ENCODE assay signal across 21 cellular contexts in genomic region chr18:70453058-70453775, GRCh38.
A peak's percentile ranks its signal among the peaks of the same experiment; 100 is the strongest.
DNase-seq lines count a peak whose midpoint lies in the region; ATAC-seq and TF ChIP-seq lines count a peak whose summit lies in the region.
"Had no signal": no experiment of that assay in that cellular context is flagged by ENCODE, and none has a peak within 500 bp of the region (broad histone marks: within the 10 kb centered on the region; RNA-seq: fewer than 3 reads in every experiment).

No MANE protein-coding gene starts in this region.

- peak; percentile 50 for DNase-seq in GM23248
- peak; percentile 11 for DNase-seq in NOMO-1 treated with dmso at 0.1 percent for 144 hours (lab: John Stamatoyannopoulos, UW; ENCODE audit: unreplicated experiment)
- DNase-seq in choroid plexus epithelial cell (ENCODE audit: low read depth) = peak; percentile 33
- peak; percentile 40 for DNase-seq in pons (ENCODE audit: low spot score)
- DNase-seq in stimulated activated CD4-positive, alpha-beta T cell treated with anti-CD3 and anti-CD28 coated beads, Interleukin-12 subunit alpha, Interleukin-12 subunit beta, amount 100 ng/mL, for 4 hours = no peak
- no peak for DNase-seq in heart left ventricle
- DNase-seq in activated naive CD4-positive, alpha-beta T cell treated with anti-CD3 and anti-CD28 coated beads, Interleukin-2, amount 50 U/mL, for 16 hours = no peak
- DNase-seq: activated CD4-positive, CD25-positive, alpha-beta regulatory T cell treated with anti-CD3 and anti-CD28 coated beads, Interleukin-2, amount 50 U/mL, for 72 hours; activated T-cell treated with anti-CD3 and anti-CD28 coated beads, Interleukin-2, amount 50 U/mL, for 72 hours; Caco-2; NCI-H1694; NCI-H226; T1000 had no signal

- no peak overlapping the region for H3K9ac ChIP-seq in GM23248

- H3K4me1 ChIP-seq in GM23248 (ENCODE audit: insufficient read depth) (no peaks in the 10 kb centered on the region), heart left ventricle (peaks cover 0 to 4% (median 0%) of the 10 kb centered on the region in 12 donors)
- H3K4me1 ChIP-seq: Caco-2 had no signal

- TF ChIP-seq CTCF in choroid plexus epithelial cell (conservative IDR thresholded peaks at IDR 0.05; ENCODE audit: low read depth, low read length) (no peak), heart left ventricle (IDR thresholded peaks at IDR 0.05) (no peak)

- no peaks in the 10 kb centered on the region for H3K9me2 ChIP-seq in GM23248 (ENCODE audit: insufficient read depth)

- H3K4me2 ChIP-seq in GM23248 (ENCODE audit: unreplicated experiment) = no peak overlapping the region

- H2AFZ ChIP-seq in GM23248 = peak overlapping the region; percentile 47; the same call in 1 of the 2 replicates
- H2AFZ ChIP-seq: GM23338 had no signal

- H3K27me3 ChIP-seq in GM23248 (replicated peaks; ENCODE audit: insufficient read depth) = no peaks in the 10 kb centered on the region
- peaks cover 0 to 6% (median 0%) of the 10 kb centered on the region in 9 donors for H3K27me3 ChIP-seq in heart left ventricle
- H3K27me3 ChIP-seq: neutrophil had no signal

- H4K20me1 ChIP-seq in GM23248 (ENCODE audit: insufficient read depth) = no peaks in the 10 kb centered on the region

- no peak overlapping the region for H3K4me3 ChIP-seq in GM23248
- no peak overlapping the region for H3K4me3 ChIP-seq in choroid plexus epithelial cell (ENCODE audit: low read depth, low read length)
- H3K4me3 ChIP-seq in heart left ventricle = no peak overlapping the region
- H3K4me3 ChIP-seq: dorsolateral prefrontal cortex, gastroesophageal sphincter, GM23338, thoracic aorta had no signal

- H3F3A ChIP-seq in GM23248 (ENCODE audit: insufficient read depth) = no peaks in the 10 kb centered on the region

- no peaks in the 10 kb centered on the region for H3K79me2 ChIP-seq in GM23248 (ENCODE audit: insufficient read depth)

- intact Hi-C loops in heart left ventricle (cut with DNase I) = loop anchor here in 4 of 10 donors (5.0 kb wide), 2 partner anchors 256 to 281 kb away; no protein-coding TSS in a partner anchor

- H3K9me3 ChIP-seq in GM23248 (ENCODE audit: low read depth) (no peaks in the 10 kb centered on the region), heart left ventricle (no peaks in the 10 kb centered on the region)
- H3K9me3 ChIP-seq: Caco-2, gastroesophageal sphincter, neutrophil, thoracic aorta had no signal

- in situ Hi-C loops in GM23248 (cut with MboI) = no loop called here

- no peak for TF ChIP-seq POLR2A in heart left ventricle (IDR thresholded peaks at IDR 0.05)

- WGBS in GM23248 (ENCODE audit: low coverage in 1 of 2, low lambda C conversion rate in 2 of 2, missing lambda C conversion rate in 2 of 2), 2 experiments = 71 to 72% methylated on average over 12 of the region's 12 CpGs
- WGBS in heart left ventricle, 4 donors = 71 to 81% (median 74%) methylated on average over 11 to 12 of the region's 12 CpGs

- H3K36me3 ChIP-seq in GM23248 (ENCODE audit: low read depth) = no peaks in the 10 kb centered on the region
- no peaks in the 10 kb centered on the region for H3K36me3 ChIP-seq in heart left ventricle
- H3K36me3 ChIP-seq: gastroesophageal sphincter, neutrophil, thoracic aorta had no signal

- H3K27ac ChIP-seq in GM23248 (no peak overlapping the region), heart left ventricle (no peak overlapping the region)
- H3K27ac ChIP-seq: epithelial cell of prostate, gastroesophageal sphincter, neutrophil, thoracic aorta had no signal

- no peak for ATAC-seq in heart left ventricle
- ATAC-seq: activated naive CD4-positive, alpha-beta T cell treated with anti-CD3 and anti-CD28 coated beads, Interleukin-2, amount 50 U/mL, for 72 hours; activated T-cell treated with anti-CD3 and anti-CD28 coated beads, Interleukin-2, amount 50 U/mL, for 72 hours; gastroesophageal sphincter; GM23338; SK-N-SH treated with all-trans-retinoic acid at 6 μM for 48 hours had no signal

Comparison
In these comparisons a context has a peak if more than half of its experiments do, and no peak if none do; other contexts are left out.
1. DNase-seq: peak in GM23248 (single experiment), NOMO-1 treated with dmso at 0.1 percent for 144 hours (single experiment), choroid plexus epithelial cell (single experiment) and pons (single experiment); none in stimulated activated CD4-positive, alpha-beta T cell treated with anti-CD3 and anti-CD28 coated beads, Interleukin-12 subunit alpha, Interleukin-12 subunit beta, amount 100 ng/mL, for 4 hours (single experiment), heart left ventricle (0 of 5) and activated naive CD4-positive, alpha-beta T cell treated with anti-CD3 and anti-CD28 coated beads, Interleukin-2, amount 50 U/mL, for 16 hours (single experiment).